Comparison of ENCODE assay signal across 25 cellular contexts in the genomic region with DNA sequence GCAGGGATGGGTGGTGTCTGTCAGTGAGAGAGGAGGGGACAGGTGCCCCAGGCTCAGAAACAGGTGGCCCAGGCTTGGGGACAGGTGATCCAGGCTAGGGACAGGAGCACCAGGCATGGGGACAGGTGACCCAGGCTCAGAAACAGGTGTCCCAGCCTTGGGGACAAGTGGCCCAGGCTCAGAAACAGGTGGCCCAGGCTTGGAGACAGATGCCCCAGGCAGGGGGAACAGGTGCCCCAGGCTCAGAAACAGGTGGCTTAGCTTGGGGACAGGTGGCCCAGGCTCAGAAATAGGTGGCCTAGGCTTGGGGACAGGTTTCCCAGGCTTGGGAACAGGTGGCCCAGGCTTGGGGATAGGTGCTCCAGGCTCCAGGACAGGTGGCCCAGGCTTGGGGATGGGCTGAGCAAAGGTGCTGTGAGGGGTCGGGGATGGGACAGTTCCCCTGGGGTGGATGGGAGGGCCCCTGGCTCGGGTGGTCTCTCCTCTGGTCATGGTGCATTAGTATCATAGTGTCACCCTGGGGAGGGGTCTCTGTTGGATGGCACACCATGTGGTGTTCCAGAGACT.
"Had no signal": no experiment of that assay in that cellular context is flagged by ENCODE, and none has a peak within 500 bp of the region (broad histone marks: within the 10 kb centered on the region; RNA-seq: fewer than 3 reads in every experiment).

No MANE protein-coding gene starts in this region.

- H3K36me3 ChIP-seq: colonic mucosa, esophagus squamous epithelium, gastrocnemius medialis, sigmoid colon had no signal

- H3K4me2 ChIP-seq: smooth muscle cell had no signal

- H3K4me1 ChIP-seq: colonic mucosa, esophagus squamous epithelium, gastrocnemius medialis, sigmoid colon, testis had no signal

- H3K4me3 ChIP-seq: colonic mucosa, esophagus squamous epithelium, gastrocnemius medialis, mucosa of descending colon, sigmoid colon, smooth muscle cell, testis had no signal

- H3K36me3 Mint-ChIP-seq: activated CD4-positive, alpha-beta memory T cell treated with anti-CD3 and anti-CD28 coated beads for 36 hours; brain had no signal

- H3K27ac ChIP-seq: colonic mucosa, esophagus squamous epithelium, gastrocnemius medialis, sigmoid colon, testis had no signal

- H3K4me1 Mint-ChIP-seq: activated naive CD8-positive, alpha-beta T cell treated with anti-CD3 and anti-CD28 coated beads, Interleukin-2, amount 50 U/mL, for 24 hours; endodermal cell had no signal

- ATAC-seq: activated naive CD8-positive, alpha-beta T cell treated with anti-CD3 and anti-CD28 coated beads, Interleukin-2, amount 50 U/mL, for 24 hours; activated T-cell treated with anti-CD3 and anti-CD28 coated beads, Interleukin-2, amount 50 U/mL, for 72 hours; gastrocnemius medialis; mucosa of descending colon had no signal

- DNase-seq: activated CD4-positive, alpha-beta memory T cell treated with anti-CD3 and anti-CD28 coated beads for 36 hours; activated CD4-positive, alpha-beta T cell treated with anti-CD3 and anti-CD28 coated beads for 4 hours; activated CD4-positive, CD25-positive, alpha-beta regulatory T cell; activated gamma-delta T cell; activated naive CD4-positive, alpha-beta T cell treated with anti-CD3 and anti-CD28 coated beads, Interleukin-2, amount 50 U/mL, for 16 hours; activated naive CD8-positive, alpha-beta T cell treated with anti-CD3 and anti-CD28 coated beads, Interleukin-2, amount 50 U/mL, for 24 hours; activated T-cell treated with anti-CD3 and anti-CD28 coated beads, Interleukin-2, amount 50 U/mL, for 72 hours; central memory CD4-positive, alpha-beta T cell; colonic mucosa; endodermal cell; esophagus squamous epithelium; gastrocnemius medialis; hippocampal formation; mesenchymal stem cell; mucosa of descending colon; sigmoid colon; stimulated activated CD4-positive, alpha-beta T cell treated with anti-CD3 and anti-CD28 coated beads, Interleukin-2, amount 100 ng/mL, for 48 hours; stimulated activated CD8-positive, alpha-beta memory T cell treated with anti-CD3 and anti-CD28 coated beads, Interleukin-4, amount 100 ng/mL, for 48 hours; stimulated activated naive CD4-positive, alpha-beta T cell; testis; trophoblast cell had no signal

- H3K9me3 ChIP-seq: colonic mucosa, esophagus squamous epithelium, gastrocnemius medialis, mucosa of descending colon, sigmoid colon, testis had no signal

- H3K4me3 Mint-ChIP-seq: activated CD4-positive, alpha-beta memory T cell treated with anti-CD3 and anti-CD28 coated beads for 36 hours; activated naive CD8-positive, alpha-beta T cell treated with anti-CD3 and anti-CD28 coated beads, Interleukin-2, amount 50 U/mL, for 24 hours; activated T-cell treated with anti-CD3 and anti-CD28 coated beads, Interleukin-2, amount 50 U/mL, for 72 hours; brain; endodermal cell; neural crest cell; T-helper 1 cell treated with Interleukin-12 subunit alpha and Interleukin-12 subunit beta and Interleukin-4 antibody, amounts not matched to agents 30 μg/mL and 1 μg/mL, for 36 hours had no signal

- H3K27ac Mint-ChIP-seq: activated CD4-positive, alpha-beta memory T cell treated with anti-CD3 and anti-CD28 coated beads for 36 hours; activated naive CD8-positive, alpha-beta T cell treated with anti-CD3 and anti-CD28 coated beads, Interleukin-2, amount 50 U/mL, for 24 hours; activated T-cell treated with anti-CD3 and anti-CD28 coated beads, Interleukin-2, amount 50 U/mL, for 72 hours; brain; endodermal cell; T-helper 1 cell treated with Interleukin-12 subunit alpha and Interleukin-12 subunit beta and Interleukin-4 antibody, amounts not matched to agents 30 μg/mL and 1 μg/mL, for 36 hours had no signal

- H3K27me3 ChIP-seq: colonic mucosa, gastrocnemius medialis, testis had no signal
